35 cellular contexts compared by ENCODE assay signal in the genomic region with DNA sequence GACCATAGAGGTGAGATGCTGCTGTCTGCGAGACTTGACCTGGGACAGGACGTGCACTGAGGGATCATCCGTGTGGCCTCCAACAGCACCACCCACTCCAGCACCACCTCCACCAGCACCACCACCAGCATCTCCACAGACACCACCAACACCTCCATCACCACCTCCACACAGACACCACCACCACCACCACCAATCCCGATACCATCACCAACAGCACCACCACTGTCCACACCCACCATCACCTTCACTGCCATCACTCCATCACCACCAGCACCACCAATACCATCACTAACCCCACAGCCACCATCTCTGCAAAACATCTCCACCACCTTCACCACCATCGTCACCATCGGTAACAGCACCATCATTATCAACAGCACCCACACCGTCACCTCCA. TPM values are rescaled to one million over a fixed set of nuclear protein-coding genes. Genes with fewer than 3 reads are reported as not detected.
A peak's percentile ranks its signal among the peaks of the same experiment; 100 is the strongest.
DNase-seq lines count a peak whose midpoint lies in the region; ATAC-seq, FAIRE-seq and TF ChIP-seq lines count a peak whose summit lies in the region.
"Had no signal": no experiment of that assay in that cellular context is flagged by ENCODE, and none has a peak within 500 bp of the region (broad histone marks: within the 10 kb centered on the region; RNA-seq: fewer than 3 reads in every experiment).

No MANE protein-coding gene starts in this region.

- peak overlapping the region; percentile 84 for H2BK15ac ChIP-seq in H1 (ENCODE audit: low read length)

- H3K9ac ChIP-seq in BLaER1 (no peak overlapping the region), H1 (replicated peaks in 1 of 4; ENCODE audit: extremely low read depth in 1 of 4, low read depth in 3 of 4, low read length in 3 of 4) (no peak overlapping the region; a peak in 1 of 7 replicates), trophoblast cell (ENCODE audit: low read length) (no peak overlapping the region)

- no peak for FAIRE-seq in H1 (lab: Jason Lieb, UNC)
- FAIRE-seq: A204.1, GM12891 had no signal

- H2BK20ac ChIP-seq in H1 (ENCODE audit: low read length) = 0 out of 2 replicates have a peak overlapping the region, but pooled peaks have one; percentile 32

- H2BK5ac ChIP-seq in H1 (ENCODE audit: low read depth, low read length) (peak overlapping the region; percentile 81; the same call in 1 of the 2 replicates), trophoblast cell (ENCODE audit: low read depth, low read length, poor library complexity) (no peak overlapping the region)

- CTCF ChIA-PET in HEK293 (lab: Yijun Ruan, JAX) = interaction anchor here (0.6 to 1.8 kb wide), 5 partner anchors 11 to 124 kb away, joined by 3 to 7 read pairs (median 3); no protein-coding TSS in a partner anchor
- CTCF ChIA-PET in H1 (lab: Charles Lee; ENCODE audit: partially characterized antibody) = interaction anchor here (0.5 to 8.7 kb wide), 25 partner anchors 14 to 350 kb away, joined by 3 to 75 read pairs (median 4); a partner anchor contains a TSS

- H3K79me2 ChIP-seq in H1 (ENCODE audit: control insufficient read depth in 1 of 2, insufficient read depth in 2 of 2, low read length in 2 of 2) (no peaks in the 10 kb centered on the region), trophoblast cell (ENCODE audit: control insufficient read depth, insufficient read depth, low read length, poor library complexity) (no peaks in the 10 kb centered on the region)

- no peaks in the 10 kb centered on the region for H3K27me3 ChIP-seq in BLaER1
- H3K27me3 ChIP-seq in H1 (replicated peaks in 1 of 4; ENCODE audit: control insufficient read depth in 3 of 4, extremely low read depth in 1 of 4, insufficient read depth in 3 of 4, low read length in 3 of 4) = no peaks in the 10 kb centered on the region
- H3K27me3 ChIP-seq in trophoblast cell (ENCODE audit: insufficient read depth, low read length) = no peaks in the 10 kb centered on the region

- H4K91ac ChIP-seq in H1 (replicated peaks; ENCODE audit: insufficient read length, low read length) = peak overlapping the region; percentile 82
- H4K91ac ChIP-seq in trophoblast cell (ENCODE audit: low read depth, low read length) = no peak overlapping the region

- WGBS in H1 (ENCODE audit: extremely low coverage in 1 of 2, insufficient coverage in 1 of 2, insufficient read length in 1 of 2, insufficient replicate concordance in 2 of 2, low coverage in 1 of 2, low lambda C conversion rate in 2 of 2, missing lambda C conversion rate in 1 of 2), 2 experiments = 96% methylated on average over 7 of the region's 7 CpGs; no CpG with 5 or more reads in 1 of the 2 experiments
- no CpG with 5 or more reads among the region's 7 CpGs for WGBS in trophoblast cell (ENCODE audit: extremely low coverage, insufficient coverage, insufficient read length)

- H4K12ac ChIP-seq in trophoblast cell (ENCODE audit: low read depth, low read length) = no peak overlapping the region

- H4K20me1 ChIP-seq in BLaER1 (no peaks in the 10 kb centered on the region), H1 (replicated peaks in 1 of 2; ENCODE audit: control insufficient read depth in 1 of 2, insufficient read depth in 2 of 2, low read length in 2 of 2) (peaks cover 0 to 4% of the 10 kb centered on the region in 2 experiments)

- no peak for TF ChIP-seq CTCF in HEK293 (tag by site-specific recombination; IDR thresholded peaks at IDR 0.05)
- TF ChIP-seq CTCF in H1 (IDR thresholded peaks at IDR 0.05; ENCODE audit: control extremely low read depth in 1 of 3, insufficient read depth in 1 of 3, low read depth in 1 of 3, low read length in 3 of 3) = no peak

- H2BK120ac ChIP-seq in H1 (replicated peaks; ENCODE audit: low read depth, low read length) (no peak overlapping the region), trophoblast cell (ENCODE audit: insufficient read depth, low read length, poor library complexity) (no peak overlapping the region)

- no peak overlapping the region; the same call in 1 of the 2 replicates for H4K8ac ChIP-seq in H1 (ENCODE audit: extremely low read depth, insufficient read depth, low read length)
- H4K8ac ChIP-seq in trophoblast cell (ENCODE audit: low read depth, low read length) = no peak overlapping the region

- H3K14ac ChIP-seq in H1 (ENCODE audit: insufficient read length) (no peak overlapping the region), trophoblast cell (ENCODE audit: low read length) (no peak overlapping the region)

- H3K4me3 ChIP-seq in BLaER1 (no peak overlapping the region), HEK293 (ENCODE audit: low read depth, low read length) (no peak overlapping the region), H1 (ENCODE audit: extremely low read depth in 1 of 4, insufficient read depth in 2 of 4, low read depth in 3 of 4, low read length in 4 of 4) (no peak overlapping the region), trophoblast cell (ENCODE audit: low read depth, low read length) (peak overlapping the region; percentile 5)

- H3K4me1 ChIP-seq in BLaER1 (peaks cover 49% of the 10 kb centered on the region), HEK293 (ENCODE audit: control insufficient read depth, insufficient read depth, low read length) (no peaks in the 10 kb centered on the region), H1 (replicated peaks in 1 of 4; ENCODE audit: control insufficient read depth in 3 of 4, insufficient read depth in 4 of 4, low read length in 3 of 4) (peaks cover 0 to 41% (median 29%) of the 10 kb centered on the region in 4 experiments; a peak in 6 of 7 replicates), trophoblast cell (ENCODE audit: control insufficient read depth in 1 of 2, insufficient read depth in 2 of 2, low read length in 2 of 2) (peaks cover 6 to 9% of the 10 kb centered on the region in 2 experiments)

- no peak for TF ChIP-seq POLR2A in H1 (IDR thresholded peaks at IDR 0.05; ENCODE audit: control extremely low read depth in 1 of 2, low read depth in 2 of 2, low read length in 2 of 2)

- H2BK12ac ChIP-seq in H1 (ENCODE audit: low read depth, low read length) = peak overlapping the region; percentile 99; the same call in 1 of the 2 replicates
- no peak overlapping the region for H2BK12ac ChIP-seq in trophoblast cell (ENCODE audit: low read length)

- no peaks in the 10 kb centered on the region for H3K36me3 ChIP-seq in BLaER1
- H3K36me3 ChIP-seq in HEK293 (ENCODE audit: control insufficient read depth in 2 of 2, insufficient read depth in 1 of 2, low read length in 2 of 2) = no peaks in the 10 kb centered on the region
- no peaks in the 10 kb centered on the region for H3K36me3 ChIP-seq in H1 (ENCODE audit: control insufficient read depth in 2 of 4, insufficient read depth in 4 of 4, low read length in 3 of 4)
- no peaks in the 10 kb centered on the region for H3K36me3 ChIP-seq in trophoblast cell (ENCODE audit: control insufficient read depth in 1 of 2, insufficient read depth in 2 of 2, low read length in 2 of 2)

- TF ChIP-seq EP300 in H1 (IDR thresholded peaks at IDR 0.05; ENCODE audit: borderline replicate concordance in 1 of 2, low read depth in 2 of 2, low read length in 2 of 2) = no peak

- H3K4me2 ChIP-seq in BLaER1 (peak overlapping the region; percentile 80; the same call in 1 of the 2 replicates), H1 (ENCODE audit: insufficient read depth in 1 of 2, low read depth in 2 of 2, low read length in 2 of 2) (no peak overlapping the region), trophoblast cell (ENCODE audit: low read length) (no peak overlapping the region)

- H3K18ac ChIP-seq in H1 (ENCODE audit: extremely low read depth, low read length) (no peak overlapping the region), trophoblast cell (ENCODE audit: low read length) (no peak overlapping the region)

- no peak overlapping the region for H2AFZ ChIP-seq in H1 (ENCODE audit: low read length)
- H2AFZ ChIP-seq in trophoblast cell (ENCODE audit: insufficient read depth, low read length, poor library complexity) = no peak overlapping the region

- POLR2A ChIA-PET in HEK293 (lab: Yijun Ruan, JAX) (no interaction called here), H1 (lab: Charles Lee; ENCODE audit: partially characterized antibody) (interaction anchor here (0.7 to 1.1 kb wide), 4 partner anchors 74 to 247 kb away, joined by 3 read pairs; a partner anchor contains a TSS)

- no peak for DNase-seq in H1 (ENCODE audit: low read depth in 1 of 2, low spot score in 2 of 2)
- DNase-seq in trophoblast cell = no peak
- no peak for DNase-seq in LoVo (ENCODE audit: low spot score)
- DNase-seq in activated CD4-positive, alpha-beta T cell treated with anti-CD3 and anti-CD28 coated beads, Interleukin-2, amount 50 U/mL, for 48 hours = no peak
- DNase-seq: AML-193; CD8-positive, alpha-beta T cell; DMS 273 treated with DMSO at 0.1 percent for 48 hours; DMS79; EL; GDM1; GOT3; HCEC 1CT; Karpas-422; MV-4-11; NCI-H1105 treated with DMSO at 0.1 percent for 48 hours; NCI-H146; NCI-H1930; NCI-H2107; NCI-H524 treated with DMSO at 0.1 percent for 48 hours; NCI-H82; NK-92 treated with Interleukin-12 subunit alpha and Interleukin-12 subunit beta, amount 100 ng/mL, for 24 hours; PC-3; SHP77 had no signal

- H3K27ac ChIP-seq in BLaER1 = no peak overlapping the region
- no peak overlapping the region for H3K27ac ChIP-seq in HEK293 (ENCODE audit: extremely low read depth, low read depth, low read length)
- no peak overlapping the region for H3K27ac ChIP-seq in H1 (ENCODE audit: low read depth, low read length)
- H3K27ac ChIP-seq in trophoblast cell (ENCODE audit: low read depth, low read length) = no peak overlapping the region
- H3K27ac ChIP-seq: C4-2B, HL-60 had no signal

- no peak overlapping the region for H3K56ac ChIP-seq in H1 (replicated peaks; ENCODE audit: insufficient read length, low read depth, low read length)

- H3K23me2 ChIP-seq in H1 (ENCODE audit: low read depth, low read length) = peaks cover 5% of the 10 kb centered on the region; the same call in 1 of the 2 replicates

- no peak overlapping the region for H4K5ac ChIP-seq in H1 (ENCODE audit: insufficient read length, low read depth, low read length)

- no peak for TF ChIP-seq RAD21 in H1 (IDR thresholded peaks at IDR 0.05 in 1 of 2, conservative IDR thresholded peaks at IDR 0.05 in 1 of 2; ENCODE audit: low read depth in 2 of 2, low read length in 2 of 2)

- H3K4ac ChIP-seq in H1 (replicated peaks; ENCODE audit: insufficient read length, low read depth, low read length) (no peak overlapping the region), trophoblast cell (ENCODE audit: low read depth, low read length) (no peak overlapping the region)

- H2AK5ac ChIP-seq in H1 (ENCODE audit: low read depth, low read length) = peak overlapping the region; percentile 45; the same call in 1 of the 2 replicates
- no peak overlapping the region for H2AK5ac ChIP-seq in trophoblast cell (ENCODE audit: low read length)

- no peaks in the 10 kb centered on the region for H3K79me1 ChIP-seq in H1 (ENCODE audit: low read depth, low read length)
- H3K79me1 ChIP-seq in trophoblast cell (ENCODE audit: low read length) = peaks cover 8% of the 10 kb centered on the region

- H3K23ac ChIP-seq in H1 (ENCODE audit: insufficient read length) (no peak overlapping the region), trophoblast cell (ENCODE audit: low read length) (no peak overlapping the region)

- H3K9me3 ChIP-seq in BLaER1 (no peaks in the 10 kb centered on the region), HEK293 (ENCODE audit: control insufficient read depth, insufficient read depth, low read depth, low read length) (no peaks in the 10 kb centered on the region), H1 (ENCODE audit: insufficient read depth in 2 of 2, low read depth in 1 of 2, low read length in 1 of 2) (no peaks in the 10 kb centered on the region), trophoblast cell (ENCODE audit: insufficient read depth, low read depth, low read length) (peaks cover 2% of the 10 kb centered on the region)

- ATAC-seq in GM18511 (IDR thresholded peaks at IDR 0.05; ENCODE audit: unreplicated experiment) (no peak), HG03025 (IDR thresholded peaks at IDR 0.05; ENCODE audit: low FRiP score, unreplicated experiment) (no peak)
- ATAC-seq: CD8-positive, alpha-beta T cell; PC-3 had no signal

RNA-seq across cellular contexts. Expression of a gene that starts 8.7 kb away (rescaled TPM):
- not detected in 2 replicates for total RNA-seq in H1 (2021; fragmentation: NEBNext Ultra II Directional; extraction: Animal tissue kit (Norgen Biotek cat#: 25700))
- 0.05 TPM in 1 of 2 replicates, not detected in the other for polyA plus RNA-seq in H1 (2011; rRNA removed)
- polyA plus RNA-seq in H1 (2011; cell fraction: cytosol; rRNA removed) = not detected
- not detected for polyA plus RNA-seq in H1 (2011; cell fraction: nucleus; rRNA removed)
- polyA plus RNA-seq in H1 (2012, experiment 1 of 2) = not detected in 4 replicates
- not detected for polyA plus RNA-seq in H1 (2012, experiment 2 of 2)
- 0.04 TPM for polyA plus RNA-seq in H1 (2013, experiment 1 of 2)
- polyA plus RNA-seq in H1 (2013, experiment 2 of 2) = not detected
- not detected in 2 replicates for polyA minus RNA-seq in H1 (2011; rRNA and poly(A)+ RNA removed)
- not detected for polyA minus RNA-seq in H1 (2011; cell fraction: cytosol; rRNA and poly(A)+ RNA removed)
- not detected for polyA minus RNA-seq in H1 (2011; cell fraction: nucleus; rRNA and poly(A)+ RNA removed)
- polyA plus RNA-seq in trophoblast cell (2013) = 50.0 and 52.1 TPM in 2 replicates
- total RNA-seq: CD8-positive, alpha-beta T cell; M059J; PC-3; RPMI7951; SK-MEL-5 had no signal
- polyA plus RNA-seq: AG04450 had no signal

RNA-seq across cellular contexts. Expression of a gene that starts 26.6 kb away (rescaled TPM):
- total RNA-seq in H1 (2021; fragmentation: NEBNext Ultra II Directional; extraction: Animal tissue kit (Norgen Biotek cat#: 25700)) = not detected in 2 replicates
- polyA plus RNA-seq in H1 (2011; rRNA removed) = not detected in 2 replicates
- not detected for polyA plus RNA-seq in H1 (2011; cell fraction: cytosol; rRNA removed)
- not detected for polyA plus RNA-seq in H1 (2011; cell fraction: nucleus; rRNA removed)
- polyA plus RNA-seq in H1 (2012, experiment 1 of 2) = not detected in 4 replicates
- polyA plus RNA-seq in H1 (2012, experiment 2 of 2) = not detected
- not detected for polyA plus RNA-seq in H1 (2013, experiment 1 of 2)
- polyA plus RNA-seq in H1 (2013, experiment 2 of 2) = not detected
- polyA minus RNA-seq in H1 (2011; rRNA and poly(A)+ RNA removed) = not detected in 2 replicates
- not detected for polyA minus RNA-seq in H1 (2011; cell fraction: cytosol; rRNA and poly(A)+ RNA removed)
- polyA minus RNA-seq in H1 (2011; cell fraction: nucleus; rRNA and poly(A)+ RNA removed) = not detected
- not detected in 2 replicates for polyA plus RNA-seq in trophoblast cell (2013)
- total RNA-seq: CD8-positive, alpha-beta T cell; M059J; PC-3; RPMI7951; SK-MEL-5 had no signal
- polyA plus RNA-seq: AG04450 had no signal
